ENCODE assay signal across 37 cellular contexts in the genomic region with DNA sequence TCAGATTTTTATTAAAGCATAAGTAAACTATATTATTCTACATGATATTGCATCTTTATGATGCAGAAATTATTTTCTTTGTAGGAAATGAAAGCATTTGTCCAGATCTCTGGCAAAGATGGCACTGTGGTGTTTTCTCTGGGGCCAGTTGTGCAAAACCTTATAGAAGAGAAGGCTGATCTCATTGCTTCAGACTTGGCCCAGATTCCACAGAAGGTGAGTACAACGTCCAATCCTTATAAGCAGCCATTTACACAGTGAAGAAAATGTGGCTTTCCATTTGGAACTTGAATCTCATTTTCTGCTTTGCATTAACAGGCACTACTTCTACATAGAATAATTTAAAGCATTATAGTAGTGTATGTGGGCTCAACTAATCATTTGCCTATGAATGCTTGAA. TPM values are rescaled to one million over a fixed set of nuclear protein-coding genes. Genes with fewer than 3 reads are reported as not detected.
"Had no signal": no experiment of that assay in that cellular context is flagged by ENCODE, and none has a peak within 500 bp of the region (broad histone marks: within the 10 kb centered on the region; RNA-seq: fewer than 3 reads in every experiment).

No MANE protein-coding gene starts in this region.

- H3K4me3 ChIP-seq: adrenal gland, body of pancreas, breast epithelium had no signal

- H3K9me3 ChIP-seq: adrenal gland, body of pancreas, breast epithelium had no signal

- H3K4me1 ChIP-seq: adrenal gland, body of pancreas, breast epithelium had no signal

- H3K27ac ChIP-seq: adrenal gland, body of pancreas, brain microvascular endothelial cell, breast epithelium, VCaP had no signal

- H3K27me3 ChIP-seq: adrenal gland, body of pancreas, brain microvascular endothelial cell, breast epithelium had no signal

- H3K36me3 ChIP-seq: adrenal gland, brain microvascular endothelial cell, breast epithelium had no signal

- DNase-seq: activated B cell treated with CpG ODN at 0.5 μM for 24 hours; activated CD4-positive, alpha-beta memory T cell treated with anti-CD3 and anti-CD28 coated beads for 36 hours; activated CD4-positive, alpha-beta T cell treated with anti-CD3 and anti-CD28 coated beads for 4 hours; activated CD4-positive, alpha-beta T cell treated with anti-CD3 and anti-CD28 coated beads, Interleukin-2, amount 10 ng/mL, durations not matched to agents 24 days and 14 days; activated CD4-positive, alpha-beta T cell treated with anti-CD3 and anti-CD28 coated beads, Interleukin-2, amount 50 U/mL, for 1 hour; activated CD4-positive, alpha-beta T cell treated with anti-CD3 and anti-CD28 coated beads, Interleukin-2, amount 50 U/mL, for 4 hours; activated CD4-positive, CD25-positive, alpha-beta regulatory T cell treated with anti-CD3 and anti-CD28 coated beads, Interleukin-2, amount 50 U/mL, for 72 hours; activated CD8-positive, alpha-beta memory T cell treated with anti-CD3 and anti-CD28 coated beads, Interleukin-2, amount 50 U/mL, for 4 hours; activated CD8-positive, alpha-beta T cell treated with anti-CD3 and anti-CD28 coated beads for 36 hours; activated effector memory CD4-positive, alpha-beta T cell treated with anti-CD3 and anti-CD28 coated beads, Interleukin-2, amount 50 U/mL, for 16 hours; activated gamma-delta T cell treated with Interleukin-2 at 50 U/mL for 16 hours; activated naive CD4-positive, alpha-beta T cell; activated naive CD4-positive, alpha-beta T cell treated with anti-CD3 and anti-CD28 coated beads for 36 hours; activated naive CD4-positive, alpha-beta T cell treated with anti-CD3 and anti-CD28 coated beads, Interleukin-2, amount 50 U/mL, for 16 hours; activated naive CD8-positive, alpha-beta T cell treated with anti-CD3 and anti-CD28 coated beads for 36 hours; activated T-cell treated with anti-CD3 and anti-CD28 coated beads for 4 hours; activated T-cell treated with anti-CD3 and anti-CD28 coated beads, Interleukin-2, amount 50 U/mL, for 1 hour; activated T-cell treated with anti-CD3 and anti-CD28 coated beads, Interleukin-2, amount 50 U/mL, for 4 hours; activated T-cell treated with anti-CD3 and anti-CD28 coated beads, Interleukin-2, amount 50 U/mL, for 72 hours; adrenal gland; amniotic stem cell; aorta; body of pancreas; brain microvascular endothelial cell; central memory CD4-positive, alpha-beta T cell; T-helper 1 cell; T-helper 2 cell; T-helper 9 cell had no signal

- ATAC-seq: activated CD8-positive, alpha-beta T cell treated with anti-CD3 and anti-CD28 coated beads for 36 hours; activated naive CD4-positive, alpha-beta T cell treated with anti-CD3 and anti-CD28 coated beads, Interleukin-2, amount 50 U/mL, for 72 hours; activated T-cell treated with anti-CD3 and anti-CD28 coated beads, Interleukin-2, amount 50 U/mL, for 4 hours; activated T-cell treated with anti-CD3 and anti-CD28 coated beads, Interleukin-2, amount 50 U/mL, for 72 hours; activated T-helper 17 cell treated with anti-CD3 and anti-CD28 coated beads, Interleukin-2, amount 50 U/mL, for 72 hours; body of pancreas had no signal

- FAIRE-seq: astrocyte, TTC549 had no signal

RNA-seq across cellular contexts. Expression of gene UGT2B7, which starts 6.9 kb away (rescaled TPM):
- total RNA-seq: activated B cell treated with CpG ODN at 0.5 μM for 24 hours; activated CD4-positive, alpha-beta memory T cell treated with anti-CD3 and anti-CD28 coated beads for 36 hours; activated CD4-positive, alpha-beta T cell treated with anti-CD3 and anti-CD28 coated beads, Interleukin-2, amount 10 ng/mL, durations not matched to agents 24 days and 14 days; activated CD8-positive, alpha-beta memory T cell treated with anti-CD3 and anti-CD28 coated beads for 36 hours; activated CD8-positive, alpha-beta T cell treated with anti-CD3 and anti-CD28 coated beads for 36 hours; activated naive CD4-positive, alpha-beta T cell treated with anti-CD3 and anti-CD28 coated beads for 36 hours; activated naive CD4-positive, alpha-beta T cell treated with anti-CD3 and anti-CD28 coated beads, Interleukin-2, amount 50 U/mL, for 72 hours; activated naive CD8-positive, alpha-beta T cell treated with anti-CD3 and anti-CD28 coated beads for 36 hours; activated T-cell treated with anti-CD3 and anti-CD28 coated beads, Interleukin-2, amount 50 U/mL, for 72 hours; activated T-helper 1 cell treated with anti-CD3 and anti-CD28 coated beads, Interleukin-12 subunit alpha, Interleukin-12 subunit beta, Interleukin-2, Interleukin-4 antibody, amounts not matched to agents 30 ng/mL and 10 ng/mL and 1 ng/mL, durations not matched to agents 14 hours and 24 hours and 36 hours; activated T-helper 17 cell treated with anti-CD3 and anti-CD28 coated beads, Interleukin-2, amount 50 U/mL, for 72 hours; aorta; cardiac septum had no signal
